1 cellular context compared by ENCODE assay signal in genomic region chr2:176536739-176537138, GRCh38.
TF ChIP-seq lines count a peak whose summit lies in the region.

No MANE protein-coding gene starts in this region.

TF ChIP-seq in GM23338, 12 proteins besides CTCF, POLR2A, EP300 and RAD21 (continued from another document):
- TF ChIP-seq ZNF462 (CRISPR knock-in tag; IDR thresholded peaks at IDR 0.05), result no peak
- no peak for TF ChIP-seq CREB1 (CRISPR knock-in tag; IDR thresholded peaks at IDR 0.05; ENCODE audit: low read depth)
- TF ChIP-seq POLR2AphosphoS5 (IDR thresholded peaks at IDR 0.05; ENCODE audit: low read depth), result no peak
- TF ChIP-seq NANOG (IDR thresholded peaks at IDR 0.05; ENCODE audit: borderline replicate concordance), result no peak
- TF ChIP-seq ETS1 (IDR thresholded peaks at IDR 0.05), result no peak
- TF ChIP-seq ZNF331 (CRISPR knock-in tag; IDR thresholded peaks at IDR 0.05; ENCODE audit: low read depth), result no peak
- TF ChIP-seq REST (IDR thresholded peaks at IDR 0.05; ENCODE audit: unreplicated experiment), result no peak
- TF ChIP-seq STAT1 (IDR thresholded peaks at IDR 0.05; ENCODE audit: unreplicated experiment), result no peak
- no peak for TF ChIP-seq ZNF114 (CRISPR knock-in tag; IDR thresholded peaks at IDR 0.05)
- no peak for TF ChIP-seq EZH2 (IDR thresholded peaks at IDR 0.05; ENCODE audit: low read depth, unreplicated experiment)
TF ChIP-seq in GM23338: peak in this region for 0.
